In genomic region chr5:98997000-98997399, GRCh38 we compare ENCODE assay signal across 21 cellular contexts.
DNase-seq lines count a peak whose midpoint lies in the region; ATAC-seq and TF ChIP-seq lines count a peak whose summit lies in the region.
"Had no signal": no experiment of that assay in that cellular context is flagged by ENCODE, and none has a peak within 500 bp of the region (broad histone marks: within the 10 kb centered on the region; RNA-seq: fewer than 3 reads in every experiment).

No MANE protein-coding gene starts in this region.

- H3K36me3 Mint-ChIP-seq in osteocyte (ENCODE audit: unreplicated experiment) = no peaks in the 10 kb centered on the region
- H3K36me3 Mint-ChIP-seq: stimulated activated naive B cell treated with anti-CD40 and anti-IgM and Interleukin-4, amounts not matched to agents 10 μg/mL and 1 μg/mL and 100 μg/mL, for 72 hours; type B pancreatic cell had no signal

- DNase-seq in ACHN (peak; percentile 15), H4 (ENCODE audit: low spot score) (peak; percentile 33), amniotic epithelial cell (ENCODE audit: low read depth) (peak; percentile 15), foreskin fibroblast (peak; percentile 59 to 65), osteocyte (ENCODE audit: extremely low spot score, unreplicated experiment) (no peak), cardiac septum (ENCODE audit: low spot score) (no peak), SIG-M5 treated with dmso at 0.1 percent for 504 hours (lab: John Stamatoyannopoulos, UW; ENCODE audit: unreplicated experiment) (no peak)
- DNase-seq: activated CD8-positive, alpha-beta T cell treated with anti-CD3 and anti-CD28 coated beads for 36 hours; activated naive CD8-positive, alpha-beta T cell treated with anti-CD3 and anti-CD28 coated beads, Interleukin-2, amount 50 U/mL, for 24 hours; H9; MV-4-11; NCI-H748 treated with DMSO at 0.1 percent for 48 hours; pancreas; Peyer's patch; small intestine; stimulated activated naive B cell treated with anti-CD40 and anti-IgM and Interleukin-4, amounts not matched to agents 10 μg/mL and 1 μg/mL and 100 μg/mL, for 72 hours; WERI-Rb-1 had no signal

- H3K9me3 Mint-ChIP-seq in osteocyte (ENCODE audit: unreplicated experiment) = no peaks in the 10 kb centered on the region
- H3K9me3 Mint-ChIP-seq: activated CD8-positive, alpha-beta T cell treated with anti-CD3 and anti-CD28 coated beads for 36 hours; activated naive CD8-positive, alpha-beta T cell treated with anti-CD3 and anti-CD28 coated beads, Interleukin-2, amount 50 U/mL, for 24 hours; activated T-helper 1 cell treated with anti-CD3 and anti-CD28 coated beads, Interleukin-12 subunit alpha, Interleukin-12 subunit beta, Interleukin-2, Interleukin-4 antibody, amounts not matched to agents 30 ng/mL and 10 ng/mL and 1 ng/mL, durations not matched to agents 14 hours and 24 hours and 36 hours; H9; stimulated activated naive B cell treated with anti-CD40 and anti-IgM and Interleukin-4, amounts not matched to agents 10 μg/mL and 1 μg/mL and 100 μg/mL, for 72 hours had no signal

- in situ Hi-C loops in ACHN (cut with HindIII; ENCODE audit: low pct_ligation_motif_present, low pct_unique_long_range_greater_than_20kb, low sequenced_read_pairs) = no loop called here

- no peaks in the 10 kb centered on the region for H3K4me1 Mint-ChIP-seq in osteocyte (ENCODE audit: unreplicated experiment)
- H3K4me1 Mint-ChIP-seq: stimulated activated naive B cell treated with anti-CD40 and anti-IgM and Interleukin-4, amounts not matched to agents 10 μg/mL and 1 μg/mL and 100 μg/mL, for 72 hours had no signal

- ATAC-seq in GM18907 (IDR thresholded peaks at IDR 0.05; ENCODE audit: unreplicated experiment) = no peak
- ATAC-seq: activated CD8-positive, alpha-beta T cell treated with anti-CD3 and anti-CD28 coated beads for 36 hours; activated naive CD8-positive, alpha-beta T cell treated with anti-CD3 and anti-CD28 coated beads, Interleukin-2, amount 50 U/mL, for 24 hours; left lobe of liver; pancreas; stimulated activated naive B cell treated with anti-CD40 and anti-IgM and Interleukin-4, amounts not matched to agents 10 μg/mL and 1 μg/mL and 100 μg/mL, for 72 hours had no signal

- no peaks in the 10 kb centered on the region for H3K27me3 Mint-ChIP-seq in osteocyte (ENCODE audit: unreplicated experiment)
- H3K27me3 Mint-ChIP-seq: activated CD8-positive, alpha-beta T cell treated with anti-CD3 and anti-CD28 coated beads for 36 hours; activated naive CD8-positive, alpha-beta T cell treated with anti-CD3 and anti-CD28 coated beads, Interleukin-2, amount 50 U/mL, for 24 hours; stimulated activated naive B cell treated with anti-CD40 and anti-IgM and Interleukin-4, amounts not matched to agents 10 μg/mL and 1 μg/mL and 100 μg/mL, for 72 hours; type B pancreatic cell had no signal

- TF ChIP-seq CTCF in foreskin fibroblast (IDR thresholded peaks at IDR 0.05; ENCODE audit: low read depth, low read length) (no peak), osteocyte (IDR thresholded peaks at IDR 0.05) (no peak)

- intact Hi-C loops in cardiac septum (cut with DNase I) = no loop called here

- no peak overlapping the region for H3K4me3 ChIP-seq in foreskin fibroblast (ENCODE audit: low read depth in 1 of 2, low read length in 2 of 2)
- H3K4me3 ChIP-seq: pancreas, Peyer's patch had no signal

- no peak overlapping the region for H3K27ac Mint-ChIP-seq in osteocyte (ENCODE audit: unreplicated experiment)
- H3K27ac Mint-ChIP-seq: activated CD8-positive, alpha-beta T cell treated with anti-CD3 and anti-CD28 coated beads for 36 hours; activated naive CD8-positive, alpha-beta T cell treated with anti-CD3 and anti-CD28 coated beads, Interleukin-2, amount 50 U/mL, for 24 hours; activated T-helper 1 cell treated with anti-CD3 and anti-CD28 coated beads, Interleukin-12 subunit alpha, Interleukin-12 subunit beta, Interleukin-2, Interleukin-4 antibody, amounts not matched to agents 30 ng/mL and 10 ng/mL and 1 ng/mL, durations not matched to agents 14 hours and 24 hours and 36 hours; H9; stimulated activated naive B cell treated with anti-CD40 and anti-IgM and Interleukin-4, amounts not matched to agents 10 μg/mL and 1 μg/mL and 100 μg/mL, for 72 hours; type B pancreatic cell had no signal

- H3K4me3 Mint-ChIP-seq in osteocyte (ENCODE audit: unreplicated experiment) = no peak overlapping the region
- H3K4me3 Mint-ChIP-seq: activated CD8-positive, alpha-beta T cell treated with anti-CD3 and anti-CD28 coated beads for 36 hours; activated naive CD8-positive, alpha-beta T cell treated with anti-CD3 and anti-CD28 coated beads, Interleukin-2, amount 50 U/mL, for 24 hours; activated T-helper 1 cell treated with anti-CD3 and anti-CD28 coated beads, Interleukin-12 subunit alpha, Interleukin-12 subunit beta, Interleukin-2, Interleukin-4 antibody, amounts not matched to agents 30 ng/mL and 10 ng/mL and 1 ng/mL, durations not matched to agents 14 hours and 24 hours and 36 hours; H9; stimulated activated naive B cell treated with anti-CD40 and anti-IgM and Interleukin-4, amounts not matched to agents 10 μg/mL and 1 μg/mL and 100 μg/mL, for 72 hours; type B pancreatic cell had no signal

Comparison
In these comparisons a context has a peak if more than half of its experiments do, and no peak if none do; other contexts are left out.
1. DNase-seq: peak in ACHN (single experiment), H4 (single experiment), amniotic epithelial cell (single experiment) and foreskin fibroblast (2 of 2); none in osteocyte (single experiment), cardiac septum (single experiment) and SIG-M5 treated with dmso at 0.1 percent for 504 hours (single experiment).